20 cellular contexts compared by ENCODE assay signal in genomic region chr17:79650283-79650682, GRCh38. TPM values are rescaled to one million over a fixed set of nuclear protein-coding genes. Genes with fewer than 3 reads are reported as not detected.
A peak's percentile ranks its signal among the peaks of the same experiment; 100 is the strongest.
DNase-seq lines count a peak whose midpoint lies in the region; ATAC-seq and TF ChIP-seq lines count a peak whose summit lies in the region.
"Had no signal": no experiment of that assay in that cellular context is flagged by ENCODE, and none has a peak within 500 bp of the region (broad histone marks: within the 10 kb centered on the region; RNA-seq: fewer than 3 reads in every experiment).

No MANE protein-coding gene starts in this region.

- H3K4me1 ChIP-seq in stomach = no peaks in the 10 kb centered on the region
- H3K4me1 ChIP-seq in gastroesophageal sphincter = no peaks in the 10 kb centered on the region
- H3K4me1 ChIP-seq: BE2C had no signal

- DNase-seq in AG08396 (ENCODE audit: low spot score) (peak; percentile 1), mesenteric fat pad (ENCODE audit: low spot score) (peak; percentile 51), stomach (peak; percentile 10), NK-92 (lab: John Stamatoyannopoulos, UW; ENCODE audit: unreplicated experiment) (no peak), NCI-H2107 (lab: John Stamatoyannopoulos, UW) (no peak)
- peak; percentile 19 for DNase-seq in activated CD8-positive, alpha-beta memory T cell treated with anti-CD3 and anti-CD28 coated beads, Interleukin-2, amount 10 ng/mL, durations not matched to agents 7 days and 5 days
- DNase-seq: BE2C; CD4-positive, alpha-beta memory T cell; DMS53; EL; GOT3; NCI-H1694 treated with DMSO at 0.1 percent for 48 hours; NCI-H2227 treated with DMSO at 0.1 percent for 48 hours; NCI-H510A treated with DMSO at 0.1 percent for 48 hours; NCI-H774; SHP77 treated with DMSO at 0.1 percent for 48 hours had no signal

- H3K27me3 Mint-ChIP-seq in activated CD8-positive, alpha-beta memory T cell treated with anti-CD3 and anti-CD28 coated beads, Interleukin-2, amount 10 ng/mL, durations not matched to agents 7 days and 5 days = peaks cover 18% of the 10 kb centered on the region

- TF ChIP-seq CTCF in stomach (IDR thresholded peaks at IDR 0.05) (no peak), gastroesophageal sphincter (IDR thresholded peaks at IDR 0.05) (no peak)

- H3K36me3 ChIP-seq in stomach (no peaks in the 10 kb centered on the region), gastroesophageal sphincter (no peaks in the 10 kb centered on the region)
- H3K36me3 ChIP-seq: BE2C had no signal

- intact Hi-C loops in stomach (cut with DNase I; ENCODE audit: low total_unique reads) = no loop called here

- no peaks in the 10 kb centered on the region for H3K36me3 Mint-ChIP-seq in activated CD8-positive, alpha-beta memory T cell treated with anti-CD3 and anti-CD28 coated beads, Interleukin-2, amount 10 ng/mL, durations not matched to agents 7 days and 5 days
- H3K36me3 Mint-ChIP-seq: CD4-positive, alpha-beta memory T cell had no signal

- H3K4me3 ChIP-seq in stomach = no peak overlapping the region
- H3K4me3 ChIP-seq in gastroesophageal sphincter = no peak overlapping the region
- H3K4me3 ChIP-seq: K562 had no signal

- TF ChIP-seq POLR2A in stomach (IDR thresholded peaks at IDR 0.05) (no peak), gastroesophageal sphincter (IDR thresholded peaks at IDR 0.05) (no peak)

- no peaks in the 10 kb centered on the region for H3K4me1 Mint-ChIP-seq in activated CD8-positive, alpha-beta memory T cell treated with anti-CD3 and anti-CD28 coated beads, Interleukin-2, amount 10 ng/mL, durations not matched to agents 7 days and 5 days
- H3K4me1 Mint-ChIP-seq: CD4-positive, alpha-beta memory T cell had no signal

- CTCF ChIA-PET in activated CD8-positive, alpha-beta memory T cell treated with anti-CD3 and anti-CD28 coated beads, Interleukin-2, amount 10 ng/mL, durations not matched to agents 7 days and 5 days (lab: Charles Lee) = no interaction called here

- no peak for ATAC-seq in activated CD8-positive, alpha-beta memory T cell treated with anti-CD3 and anti-CD28 coated beads, Interleukin-2, amount 10 ng/mL, durations not matched to agents 7 days and 5 days
- no peak for ATAC-seq in gastroesophageal sphincter
- ATAC-seq: K562 had no signal

- H3K27ac ChIP-seq in stomach (no peak overlapping the region), gastroesophageal sphincter (no peak overlapping the region)

- H3K4me3 Mint-ChIP-seq in activated CD8-positive, alpha-beta memory T cell treated with anti-CD3 and anti-CD28 coated beads, Interleukin-2, amount 10 ng/mL, durations not matched to agents 7 days and 5 days = no peak overlapping the region
- H3K4me3 Mint-ChIP-seq: CD4-positive, alpha-beta memory T cell had no signal

- H3K9me3 ChIP-seq in stomach = peaks cover 0 to 7% (median 0%) of the 10 kb centered on the region in 4 donors
- no peaks in the 10 kb centered on the region for H3K9me3 ChIP-seq in gastroesophageal sphincter
- H3K9me3 ChIP-seq: BE2C had no signal

- WGBS in stomach, 5 donors = 89 to 96% (median 91%) methylated on average over 8 of the region's 8 CpGs
- WGBS in gastroesophageal sphincter (ENCODE audit: low coverage in 1 of 2), 2 donors = 86% methylated on average over 5 of the region's 8 CpGs; no CpG with 5 or more reads in 1 of the 2 donors

- H3K9me3 Mint-ChIP-seq in activated CD8-positive, alpha-beta memory T cell treated with anti-CD3 and anti-CD28 coated beads, Interleukin-2, amount 10 ng/mL, durations not matched to agents 7 days and 5 days (ENCODE audit: low read depth) = no peaks in the 10 kb centered on the region

- TF ChIP-seq EP300 in stomach (IDR thresholded peaks at IDR 0.05) (no peak), gastroesophageal sphincter (IDR thresholded peaks at IDR 0.05) (no peak)

- H3K27me3 ChIP-seq in stomach (peaks cover 0 to 45% (median 6%) of the 10 kb centered on the region in 3 donors), gastroesophageal sphincter (peaks cover 36% of the 10 kb centered on the region)

- no peak overlapping the region for H3K27ac Mint-ChIP-seq in activated CD8-positive, alpha-beta memory T cell treated with anti-CD3 and anti-CD28 coated beads, Interleukin-2, amount 10 ng/mL, durations not matched to agents 7 days and 5 days
- H3K27ac Mint-ChIP-seq: CD4-positive, alpha-beta memory T cell had no signal

RNA-seq across cellular contexts. Expression of gene RBFOX3, which starts 39.4 kb away (rescaled TPM):
- not detected for total RNA-seq in activated CD8-positive, alpha-beta memory T cell treated with anti-CD3 and anti-CD28 coated beads, Interleukin-2, amount 10 ng/mL, durations not matched to agents 7 days and 5 days
- total RNA-seq in mesenteric fat pad = 0.45 TPM
- total RNA-seq in stomach = 1 to 10 TPM in 1 of 5 donors, not detected in 4; 7.6 TPM
- polyA plus RNA-seq in stomach = 1 to 10 TPM in 1 of 3 donors, not detected in 2; 1.2 TPM
- 10 to 100 TPM in 3 of 4 donors, under 1 TPM in 1; 0.40 to 30.2 (median 15.2) TPM for total RNA-seq in gastroesophageal sphincter
- total RNA-seq: A172; CD4-positive, alpha-beta memory T cell; K562; RPMI7951 had no signal
- polyA plus RNA-seq: K562 had no signal

Comparison
In these comparisons a context has a peak if more than half of its experiments do, and no peak if none do; other contexts are left out.
1. DNase-seq: peak in AG08396 (single experiment), activated CD8-positive, alpha-beta memory T cell treated with anti-CD3 and anti-CD28 coated beads, Interleukin-2, amount 10 ng/mL, durations not matched to agents 7 days and 5 days (single experiment), mesenteric fat pad (single experiment) and stomach (single experiment); none in NK-92 (single experiment) and NCI-H2107 (single experiment).